9 cellular contexts compared by ENCODE assay signal in the genomic region with DNA sequence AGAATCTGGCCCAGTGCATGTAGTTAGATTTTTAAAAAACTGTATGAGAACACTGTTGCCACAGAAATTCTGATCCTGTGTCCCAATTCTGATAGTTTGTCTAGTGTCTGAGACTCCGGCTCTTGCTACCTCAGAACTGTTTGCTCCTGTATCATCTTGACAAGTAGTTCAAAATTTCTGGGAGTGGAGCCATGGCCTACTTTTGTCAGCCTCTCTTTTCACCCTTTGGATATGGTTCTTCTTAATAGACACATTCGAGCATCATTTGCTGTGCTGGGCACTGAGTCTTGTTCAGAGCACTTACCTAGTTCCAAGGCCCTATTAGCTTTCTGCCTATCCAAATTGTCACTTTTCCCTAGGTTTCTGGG. TPM values are rescaled to one million over a fixed set of nuclear protein-coding genes. Genes with fewer than 3 reads are reported as not detected.
DNase-seq lines count a peak whose midpoint lies in the region; ATAC-seq, FAIRE-seq and TF ChIP-seq lines count a peak whose summit lies in the region.
"Had no signal": no experiment of that assay in that cellular context is flagged by ENCODE, and none has a peak within 500 bp of the region (broad histone marks: within the 10 kb centered on the region; RNA-seq: fewer than 3 reads in every experiment).

No MANE protein-coding gene starts in this region.

- ATAC-seq in T-helper 17 cell = no peak
- ATAC-seq in heart left ventricle = peak; percentile 52 to 74 (median 64)
- ATAC-seq in HG03442 (IDR thresholded peaks at IDR 0.05; ENCODE audit: unreplicated experiment) = no peak

- H3K27me3 Mint-ChIP-seq in T-helper 17 cell = no peaks in the 10 kb centered on the region

- no peak overlapping the region for H3K9ac ChIP-seq in stomach smooth muscle (ENCODE audit: low read length in 2 of 2)

- TF ChIP-seq POLR2A in H54 (IDR thresholded peaks at IDR 0.05; ENCODE audit: low read depth, low read length) = no peak
- TF ChIP-seq POLR2A in heart left ventricle (IDR thresholded peaks at IDR 0.05) = no peak

- no peaks in the 10 kb centered on the region for H3K36me3 Mint-ChIP-seq in T-helper 17 cell (ENCODE audit: low read depth)

- no peak for DNase-seq in H54 (ENCODE audit: insufficient read length, low spot score)
- DNase-seq in T-helper 17 cell = no peak
- no peak for DNase-seq in heart left ventricle
- DNase-seq in cortex of kidney (lab: John Stamatoyannopoulos, UW) = no peak
- DNase-seq in NCI-H82 treated with DMSO at 0.1 percent for 48 hours (lab: John Stamatoyannopoulos, UW; ENCODE audit: unreplicated experiment) = no peak
- DNase-seq: NCI-H446 treated with DMSO at 0.1 percent for 48 hours, ovary had no signal

- H3K9me3 ChIP-seq in T-helper 17 cell (ENCODE audit: control insufficient read depth, low read length, poor library complexity, severe bottlenecking) (no peaks in the 10 kb centered on the region), heart left ventricle (peaks cover 0 to 16% (median 8%) of the 10 kb centered on the region in 12 donors), stomach smooth muscle (ENCODE audit: control insufficient read depth in 2 of 2, low read length in 2 of 2) (no peaks in the 10 kb centered on the region)
- H3K9me3 ChIP-seq: ovary had no signal

- FAIRE-seq in H54 (lab: Jason Lieb, UNC) = peak; percentile 11

- peak overlapping the region; percentile 73 for H3K27ac Mint-ChIP-seq in T-helper 17 cell

- intact Hi-C loops in heart left ventricle (cut with DNase I) = loop anchor here in 1 of 10 donors (2.0 kb wide), 1 partner anchor 69 kb away; a partner anchor contains a TSS

- H3K4me1 Mint-ChIP-seq in T-helper 17 cell = peaks cover 31% of the 10 kb centered on the region

- H3K4me3 Mint-ChIP-seq in T-helper 17 cell = peak overlapping the region; percentile 75

- H3K4me1 ChIP-seq in heart left ventricle (peaks cover 0 to 28% (median 14%) of the 10 kb centered on the region in 12 donors), stomach smooth muscle (ENCODE audit: control insufficient read depth, insufficient read depth, low read length) (peaks cover 6% of the 10 kb centered on the region)

- H3K4me3 ChIP-seq in heart left ventricle (no peak overlapping the region), stomach smooth muscle (ENCODE audit: low read length in 2 of 2) (no peak overlapping the region)
- H3K4me3 ChIP-seq: ovary had no signal

- H3K27ac ChIP-seq in heart left ventricle (peak overlapping the region in 8 of 12 donors; percentile 5 to 59 (median 26)), stomach smooth muscle (ENCODE audit: low read length) (peak overlapping the region; percentile 6)
- H3K27ac ChIP-seq: ovary had no signal

- peaks cover 0 to 64% (median 32%) of the 10 kb centered on the region in 9 donors for H3K36me3 ChIP-seq in heart left ventricle
- peaks cover 2 to 9% of the 10 kb centered on the region in 2 donors for H3K36me3 ChIP-seq in stomach smooth muscle (ENCODE audit: control insufficient read depth in 2 of 2, insufficient read depth in 2 of 2, low read length in 2 of 2)
- H3K36me3 ChIP-seq: ovary had no signal

- TF ChIP-seq CTCF in heart left ventricle (IDR thresholded peaks at IDR 0.05) = no peak

- WGBS in heart left ventricle, 4 donors = 35 to 53% (median 40%) methylated on average over 2 of the region's 2 CpGs

- no peaks in the 10 kb centered on the region for H3K27me3 ChIP-seq in heart left ventricle
- no peaks in the 10 kb centered on the region for H3K27me3 ChIP-seq in stomach smooth muscle (ENCODE audit: control insufficient read depth in 1 of 2, insufficient read depth in 2 of 2, low read length in 2 of 2)
- H3K27me3 ChIP-seq: ovary had no signal

RNA-seq across cellular contexts. Expression of a gene that starts 46.9 kb away (rescaled TPM):
- 1 to 10 TPM; 1.7 to 4.1 TPM for total RNA-seq in T-helper 17 cell
- 10 to 100 TPM in 2 of 9 donors, 1 to 10 TPM in 7; 5.4 to 22.1 (median 8.1) TPM for total RNA-seq in heart left ventricle
- polyA plus RNA-seq in heart left ventricle = 1 to 10 TPM; 2.2 to 4.2 TPM

Comparison
In these comparisons a context has a peak if more than half of its experiments do, and no peak if none do; other contexts are left out.
1. ATAC-seq: peak in heart left ventricle (4 of 4); none in T-helper 17 cell (single experiment) and HG03442 (single experiment).